In genomic region chr7:128400566-128400965, GRCh38 we compare ENCODE assay signal across 22 cellular contexts. TPM values are rescaled to one million over a fixed set of nuclear protein-coding genes. Genes with fewer than 3 reads are reported as not detected.
"Had no signal": no experiment of that assay in that cellular context is flagged by ENCODE, and none has a peak within 500 bp of the region (broad histone marks: within the 10 kb centered on the region; RNA-seq: fewer than 3 reads in every experiment).

No MANE protein-coding gene starts in this region.

- DNase-seq: Karpas-422, KG1, MG63, NCI-H1092, NCI-H1105 treated with DMSO at 0.1 percent for 48 hours, NCI-H1417 treated with DMSO at 0.1 percent for 48 hours, NCI-H146, NCI-H1694 treated with DMSO at 0.1 percent for 48 hours, NCI-H1930, NCI-H2081, NCI-H2171, NCI-H226, NCI-H446, NCI-H510A, NCI-H524 treated with DMSO at 0.1 percent for 48 hours, NCI-H69, NCI-H774, RPMI8226, SHP77, SK-N-SH had no signal

- H3K27ac ChIP-seq: HL-60 had no signal

RNA-seq across cellular contexts. Expression of gene PRRT4, which starts 39.1 kb away (rescaled TPM):
- total RNA-seq: HT-29 had no signal
